ENCODE assay signal across 32 cellular contexts in genomic region chr6:136932599-136932998, GRCh38. TPM values are rescaled to one million over a fixed set of nuclear protein-coding genes. Genes with fewer than 3 reads are reported as not detected.
"Had no signal": no experiment of that assay in that cellular context is flagged by ENCODE, and none has a peak within 500 bp of the region (broad histone marks: within the 10 kb centered on the region; RNA-seq: fewer than 3 reads in every experiment).

No MANE protein-coding gene starts in this region.

- H3K4me1 ChIP-seq: colonic mucosa, esophagus squamous epithelium, gastrocnemius medialis, heart right ventricle, left lung, lower lobe of right lung had no signal

- H3K4me3 ChIP-seq: colonic mucosa, esophagus squamous epithelium, gastrocnemius medialis, heart right ventricle, left lung, lower lobe of right lung, mucosa of descending colon had no signal

- H3K27ac Mint-ChIP-seq: dendritic cell treated with granulocyte-macrophage colony-stimulating factor and Interleukin-4, amounts not matched to agents 40 ng/mL and 50 ng/mL, for 4 days; effector memory CD8-positive, alpha-beta T cell; endodermal cell; mesothelial cell of epicardium; naive B cell had no signal

- DNase-seq: colonic mucosa; cortex of kidney; effector CD8-positive, alpha-beta T cell; effector memory CD8-positive, alpha-beta T cell; endodermal cell; erythroblast; esophagus squamous epithelium; foreskin fibroblast; foreskin melanocyte; gastrocnemius medialis; glutamatergic neuron; head of caudate nucleus; heart right ventricle; hippocampal formation; left cardiac atrium; left lung; left ventricle myocardium superior; lower lobe of right lung; mesenchymal stem cell; mucosa of descending colon; naive B cell had no signal

- ATAC-seq: effector memory CD8-positive, alpha-beta T cell; esophagus mucosa; gastrocnemius medialis; heart right ventricle; left cardiac atrium; left lung; left ventricle myocardium superior; lower lobe of right lung; mucosa of descending colon had no signal

- H3K36me3 Mint-ChIP-seq: mesothelial cell of epicardium, naive B cell had no signal

- H3K27me3 ChIP-seq: colonic mucosa, gastrocnemius medialis had no signal

- H3K27ac ChIP-seq: colonic mucosa, epithelial cell of prostate, esophagus squamous epithelium, gastrocnemius medialis, heart right ventricle, left lung, lower lobe of right lung had no signal

- H3K36me3 ChIP-seq: colonic mucosa, esophagus squamous epithelium, gastrocnemius medialis, heart right ventricle, left lung, lower lobe of right lung had no signal

- H3K4me1 Mint-ChIP-seq: mesothelial cell of epicardium, naive B cell had no signal

- H3K4me3 Mint-ChIP-seq: dendritic cell treated with granulocyte-macrophage colony-stimulating factor and Interleukin-4, amounts not matched to agents 40 ng/mL and 50 ng/mL, for 4 days; effector memory CD8-positive, alpha-beta T cell; endodermal cell; mesothelial cell of epicardium; naive B cell had no signal

- H3K9me3 ChIP-seq: colonic mucosa, esophagus squamous epithelium, gastrocnemius medialis, heart right ventricle, left lung, lower lobe of right lung, mucosa of descending colon had no signal

- H3K9me3 Mint-ChIP-seq: dendritic cell treated with granulocyte-macrophage colony-stimulating factor and Interleukin-4, amounts not matched to agents 40 ng/mL and 50 ng/mL, for 4 days; effector memory CD8-positive, alpha-beta T cell; endodermal cell had no signal

RNA-seq across cellular contexts. Expression of gene SLC35D3, which starts 10.5 kb away (rescaled TPM):
- total RNA-seq: dermis microvascular lymphatic vessel endothelial cell, esophagus mucosa, esophagus squamous epithelium, gastrocnemius medialis, glomerular endothelial cell, heart right ventricle, kidney epithelial cell, left cardiac atrium, left ventricle myocardium superior, lower lobe of right lung, lung microvascular endothelial cell, mesenteric fat pad, mesothelial cell of epicardium, myocyte had no signal
- polyA plus RNA-seq: keratinocyte had no signal
